ENCODE assay signal across 12 cellular contexts in genomic region chr1:160374701-160375443, GRCh38. TPM values are rescaled to one million over a fixed set of nuclear protein-coding genes. Genes with fewer than 3 reads are reported as not detected.
DNase-seq lines count a peak whose midpoint lies in the region; ATAC-seq lines count a peak whose summit lies in the region.
"Had no signal": no experiment of that assay in that cellular context is flagged by ENCODE, and none has a peak within 500 bp of the region (broad histone marks: within the 10 kb centered on the region; RNA-seq: fewer than 3 reads in every experiment).

No MANE protein-coding gene starts in this region.

- H3K4me1 ChIP-seq in HUES48 (ENCODE audit: control insufficient read depth, insufficient read depth, low read length) = peaks cover 40% of the 10 kb centered on the region
- H3K4me1 ChIP-seq in SJCRH30 = peaks cover 40% of the 10 kb centered on the region

- H3K27me3 ChIP-seq in HUES48 (ENCODE audit: control insufficient read depth, insufficient read depth, low read length) = no peaks in the 10 kb centered on the region
- no peaks in the 10 kb centered on the region for H3K27me3 ChIP-seq in SJCRH30
- H3K27me3 ChIP-seq: ovary, SJSA1 had no signal

- DNase-seq in SJCRH30 = peak; percentile 96 to 98
- peak; percentile 47 for DNase-seq in left ventricle myocardium superior
- DNase-seq in NCI-H510A (lab: John Stamatoyannopoulos, UW) = no peak
- DNase-seq in cerebellar nuclear complex (lab: John Stamatoyannopoulos, UW) = no peak
- DNase-seq: activated naive CD8-positive, alpha-beta T cell treated with anti-CD3 and anti-CD28 coated beads for 36 hours; NCI-H345; ovary; stimulated activated CD4-positive, alpha-beta T cell treated with anti-CD3 and anti-CD28 coated beads, Interleukin-4, amount 100 ng/mL, for 1 hour had no signal

- intact Hi-C loops in left ventricle myocardium superior (cut with micrococcal nuclease) = no loop called here

- H3K4me3 ChIP-seq in HUES48 (ENCODE audit: low read depth, low read length) = peak overlapping the region; percentile 13; the same call in 1 of the 2 replicates
- peak overlapping the region; percentile 40 for H3K4me3 ChIP-seq in SJCRH30
- H3K4me3 ChIP-seq: ovary, SJSA1 had no signal

- H3K27me3 Mint-ChIP-seq in stimulated activated memory B cell treated with anti-CD40 and anti-IgM and Interleukin-4, amounts not matched to agents 10 μg/mL and 1 μg/mL and 100 μg/mL, for 72 hours = no peaks in the 10 kb centered on the region
- H3K27me3 Mint-ChIP-seq: activated naive CD8-positive, alpha-beta T cell treated with anti-CD3 and anti-CD28 coated beads for 36 hours had no signal

- ATAC-seq in left ventricle myocardium superior = peak; percentile 57
- no peak for ATAC-seq in stimulated activated memory B cell treated with anti-CD40 and anti-IgM and Interleukin-4, amounts not matched to agents 10 μg/mL and 1 μg/mL and 100 μg/mL, for 72 hours
- no peak for ATAC-seq in HG02759 (IDR thresholded peaks at IDR 0.05; ENCODE audit: unreplicated experiment)

- peaks cover 24% of the 10 kb centered on the region for H3K4me1 Mint-ChIP-seq in stimulated activated memory B cell treated with anti-CD40 and anti-IgM and Interleukin-4, amounts not matched to agents 10 μg/mL and 1 μg/mL and 100 μg/mL, for 72 hours

- H3K4me3 Mint-ChIP-seq in stimulated activated memory B cell treated with anti-CD40 and anti-IgM and Interleukin-4, amounts not matched to agents 10 μg/mL and 1 μg/mL and 100 μg/mL, for 72 hours = no peak overlapping the region
- H3K4me3 Mint-ChIP-seq: activated naive CD8-positive, alpha-beta T cell treated with anti-CD3 and anti-CD28 coated beads for 36 hours had no signal

- H3K27ac Mint-ChIP-seq in stimulated activated memory B cell treated with anti-CD40 and anti-IgM and Interleukin-4, amounts not matched to agents 10 μg/mL and 1 μg/mL and 100 μg/mL, for 72 hours = peak overlapping the region; percentile 71
- H3K27ac Mint-ChIP-seq: activated naive CD8-positive, alpha-beta T cell treated with anti-CD3 and anti-CD28 coated beads for 36 hours had no signal

- peaks cover 9% of the 10 kb centered on the region for H3K36me3 Mint-ChIP-seq in stimulated activated memory B cell treated with anti-CD40 and anti-IgM and Interleukin-4, amounts not matched to agents 10 μg/mL and 1 μg/mL and 100 μg/mL, for 72 hours
- H3K36me3 Mint-ChIP-seq: activated naive CD8-positive, alpha-beta T cell treated with anti-CD3 and anti-CD28 coated beads for 36 hours had no signal

- H3K36me3 ChIP-seq in HUES48 (ENCODE audit: control insufficient read depth, insufficient read depth, low read length) (no peaks in the 10 kb centered on the region), SJCRH30 (no peaks in the 10 kb centered on the region)
- H3K36me3 ChIP-seq: ovary, SJSA1 had no signal

- H3K27ac ChIP-seq in HUES48 (ENCODE audit: low read depth, low read length) (peak overlapping the region; percentile 91), SJCRH30 (peak overlapping the region; percentile 98)
- H3K27ac ChIP-seq: ovary had no signal

- no peaks in the 10 kb centered on the region for H3K9me3 ChIP-seq in HUES48 (ENCODE audit: control insufficient read depth, insufficient read depth, low read length)
- no peaks in the 10 kb centered on the region for H3K9me3 ChIP-seq in SJCRH30 (replicated peaks)
- H3K9me3 ChIP-seq: ovary, SJSA1 had no signal

- H3K9me3 Mint-ChIP-seq in stimulated activated memory B cell treated with anti-CD40 and anti-IgM and Interleukin-4, amounts not matched to agents 10 μg/mL and 1 μg/mL and 100 μg/mL, for 72 hours = no peaks in the 10 kb centered on the region
- H3K9me3 Mint-ChIP-seq: activated naive CD8-positive, alpha-beta T cell treated with anti-CD3 and anti-CD28 coated beads for 36 hours had no signal

- H3K9ac ChIP-seq in HUES48 (ENCODE audit: low read depth, low read length) = no peak overlapping the region

RNA-seq across cellular contexts. Expression of gene NHLH1, which starts 8.0 kb away (rescaled TPM):
- total RNA-seq in SJCRH30 (2014; rRNA removed; shearing (Covaris generic)) = 1.4 and 2.2 TPM in 2 replicates
- not detected for total RNA-seq in left ventricle myocardium superior

RNA-seq across cellular contexts. Expression of gene VANGL2, which starts 25.5 kb away (rescaled TPM):
- total RNA-seq in SJCRH30 (2014; rRNA removed; shearing (Covaris generic)) = 11.1 and 12.8 TPM in 2 replicates
- 2.6 TPM for total RNA-seq in left ventricle myocardium superior

RNA-seq across cellular contexts. Expression of gene NCSTN, which starts 31.7 kb away (rescaled TPM):
- total RNA-seq in SJCRH30 (2014; rRNA removed; shearing (Covaris generic)) = 49.3 and 56.9 TPM in 2 replicates
- total RNA-seq in left ventricle myocardium superior = 60.7 TPM

RNA-seq across cellular contexts. Expression of gene COPA, which starts 31.8 kb away (rescaled TPM):
- total RNA-seq in SJCRH30 (2014; rRNA removed; shearing (Covaris generic)) = 107 TPM in 2 replicates
- total RNA-seq in left ventricle myocardium superior = 93.0 TPM

Comparison
In these comparisons a context has a peak if more than half of its experiments do, and no peak if none do; other contexts are left out.
1. DNase-seq: peak in SJCRH30 (2 of 2) and left ventricle myocardium superior (single experiment); none in NCI-H510A (single experiment) and cerebellar nuclear complex (0 of 2).